Comparison of ENCODE assay signal across 33 cellular contexts in the genomic region with DNA sequence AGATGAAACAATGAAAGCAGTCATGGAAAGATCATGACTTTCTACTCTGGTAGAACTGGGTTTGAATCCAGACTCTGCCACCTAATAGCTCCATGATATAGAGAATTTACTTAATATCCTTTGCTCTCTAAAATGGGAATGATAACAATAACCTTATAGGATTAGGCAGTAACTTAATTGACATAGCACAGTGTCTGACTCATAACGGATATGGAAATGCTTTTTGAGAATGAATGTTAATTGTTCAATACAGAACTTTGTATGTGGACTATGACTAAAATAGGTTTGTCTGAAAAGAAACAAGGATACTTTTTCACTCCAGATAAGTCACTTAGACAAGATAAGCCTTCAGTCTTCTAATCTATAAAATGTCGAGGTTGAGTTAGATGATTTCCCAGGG.
DNase-seq lines count a peak whose midpoint lies in the region; ATAC-seq and TF ChIP-seq lines count a peak whose summit lies in the region.
"Had no signal": no experiment of that assay in that cellular context is flagged by ENCODE, and none has a peak within 500 bp of the region (broad histone marks: within the 10 kb centered on the region; RNA-seq: fewer than 3 reads in every experiment).

No MANE protein-coding gene starts in this region.

- H3K9ac ChIP-seq in SK-N-SH, result no peak overlapping the region
- H3K9ac ChIP-seq: BLaER1; BLaER1 treated with 17β-estradiol and CSF1 and Interleukin-3, amounts not matched to agents 10 nM and 100 nM had no signal

- H3K27me3 ChIP-seq in SK-N-SH (ENCODE audit: insufficient read depth) (no peaks in the 10 kb centered on the region), A673 (replicated peaks; ENCODE audit: insufficient read depth, low read depth, low read length, poor library complexity) (no peaks in the 10 kb centered on the region), heart right ventricle (no peaks in the 10 kb centered on the region)
- H3K27me3 ChIP-seq: BE2C; BLaER1; BLaER1 treated with 17β-estradiol and CSF1 and Interleukin-3, amounts not matched to agents 10 nM and 100 nM had no signal

- TF ChIP-seq RAD21 in SK-N-SH (IDR thresholded peaks at IDR 0.05; ENCODE audit: low read length), result no peak

- no TSS peak for BruUV-seq in A673 (replicated peaks; lab: Mats Ljungman, UMichigan)

- H3F3A ChIP-seq in SK-N-SH (replicated peaks; ENCODE audit: insufficient read depth), result no peaks in the 10 kb centered on the region

- H3K4me1 ChIP-seq in SK-N-SH (ENCODE audit: control insufficient read depth in 1 of 2, insufficient read depth in 2 of 2, low read depth in 1 of 2, low read length in 1 of 2) (no peaks in the 10 kb centered on the region), A673 (ENCODE audit: insufficient read depth, low read length, poor library complexity, severe bottlenecking) (no peaks in the 10 kb centered on the region), heart right ventricle (no peaks in the 10 kb centered on the region)
- H3K4me1 ChIP-seq: A549; BE2C; BLaER1; BLaER1 treated with 17β-estradiol and CSF1 and Interleukin-3, amounts not matched to agents 10 nM and 100 nM; Caco-2 had no signal

- H3K36me3 ChIP-seq in SK-N-SH (replicated peaks in 1 of 2; ENCODE audit: control insufficient read depth in 1 of 2, insufficient read depth in 2 of 2, low read length in 1 of 2) (no peaks in the 10 kb centered on the region), A673 (ENCODE audit: insufficient read depth, low read length, poor library complexity, severe bottlenecking) (no peaks in the 10 kb centered on the region), heart right ventricle (no peaks in the 10 kb centered on the region)
- H3K36me3 ChIP-seq: BE2C; BLaER1; BLaER1 treated with 17β-estradiol and CSF1 and Interleukin-3, amounts not matched to agents 10 nM and 100 nM had no signal

- TF ChIP-seq CTCF in SK-N-SH (IDR thresholded peaks at IDR 0.05) (no peak), A673 (conservative IDR thresholded peaks at IDR 0.05; ENCODE audit: low read depth, low read length) (no peak), heart right ventricle (IDR thresholded peaks at IDR 0.05) (no peak)

- H3K79me2 ChIP-seq in SK-N-SH (ENCODE audit: insufficient read depth), result no peaks in the 10 kb centered on the region

- no peak overlapping the region for H3K4me2 ChIP-seq in SK-N-SH
- H3K4me2 ChIP-seq: A549; BLaER1; BLaER1 treated with 17β-estradiol and CSF1 and Interleukin-3, amounts not matched to agents 10 nM and 100 nM had no signal

- CTCF ChIA-PET in SK-N-SH (lab: Yijun Ruan, JAX), result interaction anchor here (0.8 kb wide), 1 partner anchor 26 kb away, joined by 3 read pairs; no protein-coding TSS in a partner anchor
- CTCF ChIA-PET in A673 (lab: Charles Lee), result no interaction called here

- TF ChIP-seq EP300 in SK-N-SH (IDR thresholded peaks at IDR 0.05; ENCODE audit: borderline replicate concordance in 1 of 2, low read depth in 1 of 2, low read length in 1 of 2), result no peak

- POLR2A ChIA-PET in SK-N-SH (lab: Yijun Ruan, JAX), result no interaction called here
- POLR2A ChIA-PET in A673 (lab: Charles Lee; ENCODE audit: low non-redundant PET), result no interaction called here

- ATAC-seq in SK-N-SH treated with all-trans-retinoic acid at 6 μM for 48 hours (no peak), HG02885 (IDR thresholded peaks at IDR 0.05; ENCODE audit: poor library complexity, unreplicated experiment) (no peak), heart right ventricle (no peak)
- ATAC-seq: A549; CD8-positive, alpha-beta T cell had no signal

- 4% methylated on average over 2 of the region's 2 CpGs for WGBS in SK-N-SH (ENCODE audit: low lambda C conversion rate)
- WGBS in heart right ventricle, 2 donors, result 57 to 58% methylated on average over 2 of the region's 2 CpGs

- no peaks in the 10 kb centered on the region for H3K9me3 ChIP-seq in SK-N-SH
- no peaks in the 10 kb centered on the region for H3K9me3 ChIP-seq in A673 (ENCODE audit: low read depth, low read length, poor library complexity, severe bottlenecking)
- H3K9me3 ChIP-seq in heart right ventricle, result no peaks in the 10 kb centered on the region
- H3K9me3 ChIP-seq: A549; BE2C; BLaER1; BLaER1 treated with 17β-estradiol and CSF1 and Interleukin-3, amounts not matched to agents 10 nM and 100 nM; Caco-2 had no signal

- intact Hi-C loops in A673 (cut with micrococcal nuclease; ENCODE audit: unreplicated experiment), result no loop called here
- intact Hi-C loops in heart right ventricle (cut with DNase I), result loop anchor here in 1 of 10 donors (10.0 kb wide), 1 partner anchor 57 kb away; no protein-coding TSS in a partner anchor

- H3K4me3 ChIP-seq in SK-N-SH (ENCODE audit: low read depth in 2 of 2, low read length in 1 of 2), result no peak overlapping the region
- no peak overlapping the region for H3K4me3 ChIP-seq in A673 (ENCODE audit: low read depth, low read length, poor library complexity, severe bottlenecking)
- H3K4me3 ChIP-seq in heart right ventricle, result no peak overlapping the region
- H3K4me3 ChIP-seq: A549; BLaER1; BLaER1 treated with 17β-estradiol and CSF1 and Interleukin-3, amounts not matched to agents 10 nM and 100 nM had no signal

- no peak for DNase-seq in SK-N-SH
- DNase-seq in A673 (ENCODE audit: low spot score), result peak; percentile 33
- DNase-seq in COLO829 (ENCODE audit: low spot score), result peak; percentile 57
- peak; percentile 46 for DNase-seq in foreskin melanocyte
- DNase-seq in heart right ventricle, result no peak
- DNase-seq in cerebellum (ENCODE audit: low spot score), result no peak
- DNase-seq: 8988T; ACHN; AML-193; BE2C; C1 segment of cervical spinal cord; Caco-2; Calu3; CD4-positive, alpha-beta memory T cell; CD4-positive, alpha-beta T cell; CD4-positive, CD25-positive, alpha-beta regulatory T cell; CD8-positive, alpha-beta memory T cell; CD8-positive, alpha-beta T cell; COR-L47; DMS 273 treated with DMSO at 0.1 percent for 48 hours; DMS153; DMS53; DMS79; DMS79 treated with DMSO at 0.1 percent for 48 hours; DND-41; EL had no signal

- H2AFZ ChIP-seq in SK-N-SH (ENCODE audit: low read depth), result no peak overlapping the region

- no peaks in the 10 kb centered on the region for H3K9me2 ChIP-seq in SK-N-SH

- no peaks in the 10 kb centered on the region for H4K20me1 ChIP-seq in SK-N-SH (ENCODE audit: insufficient read depth)
- H4K20me1 ChIP-seq: BLaER1; BLaER1 treated with 17β-estradiol and CSF1 and Interleukin-3, amounts not matched to agents 10 nM and 100 nM had no signal

- H3K27ac ChIP-seq in SK-N-SH (ENCODE audit: low read depth in 2 of 2, low read length in 1 of 2), result no peak overlapping the region
- H3K27ac ChIP-seq in A673 (ENCODE audit: low read depth, low read length, poor library complexity, severe bottlenecking), result no peak overlapping the region
- H3K27ac ChIP-seq in heart right ventricle, result no peak overlapping the region
- H3K27ac ChIP-seq: 22Rv1; A549; BLaER1; BLaER1 treated with 17β-estradiol and CSF1 and Interleukin-3, amounts not matched to agents 10 nM and 100 nM; C4-2B had no signal

TF ChIP-seq in SK-N-SH treated with all-trans-retinoic acid at 6 μM for 48 hours, 23 proteins besides CTCF, POLR2A, EP300 and RAD21:
- no peak for TF ChIP-seq ARNTL (CRISPR knock-in tag; IDR thresholded peaks at IDR 0.05; ENCODE audit: borderline replicate concordance, low read depth)
- no peak for TF ChIP-seq OSR1 (CRISPR knock-in tag; IDR thresholded peaks at IDR 0.05)
- TF ChIP-seq TOX (CRISPR knock-in tag; IDR thresholded peaks at IDR 0.05; ENCODE audit: borderline replicate concordance), result no peak
- TF ChIP-seq ISL1 (CRISPR knock-in tag; IDR thresholded peaks at IDR 0.05), result peak; percentile 67

TF ChIP-seq in SK-N-SH, 30 proteins besides CTCF, POLR2A, EP300 and RAD21 (continues in another document):
- TF ChIP-seq, protein P1, sequence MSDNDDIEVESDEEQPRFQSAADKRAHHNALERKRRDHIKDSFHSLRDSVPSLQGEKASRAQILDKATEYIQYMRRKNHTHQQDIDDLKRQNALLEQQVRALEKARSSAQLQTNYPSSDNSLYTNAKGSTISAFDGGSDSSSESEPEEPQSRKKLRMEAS (IDR thresholded peaks at IDR 0.05; ENCODE audit: low read depth), result no peak
- TF ChIP-seq, protein P2, sequence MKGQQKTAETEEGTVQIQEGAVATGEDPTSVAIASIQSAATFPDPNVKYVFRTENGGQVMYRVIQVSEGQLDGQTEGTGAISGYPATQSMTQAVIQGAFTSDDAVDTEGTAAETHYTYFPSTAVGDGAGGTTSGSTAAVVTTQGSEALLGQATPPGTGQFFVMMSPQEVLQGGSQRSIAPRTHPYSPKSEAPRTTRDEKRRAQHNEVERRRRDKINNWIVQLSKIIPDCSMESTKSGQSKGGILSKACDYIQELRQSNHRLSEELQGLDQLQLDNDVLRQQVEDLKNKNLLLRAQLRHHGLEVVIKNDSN (IDR thresholded peaks at IDR 0.05; ENCODE audit: borderline replicate concordance, low read depth), result no peak
- TF ChIP-seq, protein P3, sequence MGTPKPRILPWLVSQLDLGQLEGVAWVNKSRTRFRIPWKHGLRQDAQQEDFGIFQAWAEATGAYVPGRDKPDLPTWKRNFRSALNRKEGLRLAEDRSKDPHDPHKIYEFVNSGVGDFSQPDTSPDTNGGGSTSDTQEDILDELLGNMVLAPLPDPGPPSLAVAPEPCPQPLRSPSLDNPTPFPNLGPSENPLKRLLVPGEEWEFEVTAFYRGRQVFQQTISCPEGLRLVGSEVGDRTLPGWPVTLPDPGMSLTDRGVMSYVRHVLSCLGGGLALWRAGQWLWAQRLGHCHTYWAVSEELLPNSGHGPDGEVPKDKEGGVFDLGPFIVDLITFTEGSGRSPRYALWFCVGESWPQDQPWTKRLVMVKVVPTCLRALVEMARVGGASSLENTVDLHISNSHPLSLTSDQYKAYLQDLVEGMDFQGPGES (IDR thresholded peaks at IDR 0.05; ENCODE audit: low read depth, low read length), result no peak
- no peak for TF ChIP-seq RXRA (IDR thresholded peaks at IDR 0.05; ENCODE audit: borderline replicate concordance, low read depth)
- TF ChIP-seq, protein P4, sequence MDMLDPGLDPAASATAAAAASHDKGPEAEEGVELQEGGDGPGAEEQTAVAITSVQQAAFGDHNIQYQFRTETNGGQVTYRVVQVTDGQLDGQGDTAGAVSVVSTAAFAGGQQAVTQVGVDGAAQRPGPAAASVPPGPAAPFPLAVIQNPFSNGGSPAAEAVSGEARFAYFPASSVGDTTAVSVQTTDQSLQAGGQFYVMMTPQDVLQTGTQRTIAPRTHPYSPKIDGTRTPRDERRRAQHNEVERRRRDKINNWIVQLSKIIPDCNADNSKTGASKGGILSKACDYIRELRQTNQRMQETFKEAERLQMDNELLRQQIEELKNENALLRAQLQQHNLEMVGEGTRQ (IDR thresholded peaks at IDR 0.05; ENCODE audit: borderline replicate concordance, low read depth, low read length), result no peak
- TF ChIP-seq MEF2A (IDR thresholded peaks at IDR 0.05; ENCODE audit: borderline replicate concordance, low read depth), result no peak
- TF ChIP-seq YY1 (IDR thresholded peaks at IDR 0.05; ENCODE audit: low read depth), result no peak

Comparison
In these comparisons a context has a peak if more than half of its experiments do, and no peak if none do; other contexts are left out.
1. DNase-seq: peak in A673 (single experiment), COLO829 (single experiment) and foreskin melanocyte (single experiment); none in SK-N-SH (single experiment), heart right ventricle (0 of 2) and cerebellum (single experiment).